7 cellular contexts compared by ENCODE assay signal in genomic region chr12:22334696-22335290, GRCh38.
DNase-seq lines count a peak whose midpoint lies in the region; ATAC-seq and TF ChIP-seq lines count a peak whose summit lies in the region.

Gene ST8SIA1 (minus strand): TSS chr12:22334707. CDS start chr12:22334232, 475 bp downstream.

- TF ChIP-seq CTCF in astrocyte of the spinal cord (IDR thresholded peaks at IDR 0.05; ENCODE audit: low read depth, low read length) = no peak

- no peaks in the 10 kb centered on the region for H3K36me3 Mint-ChIP-seq in T-helper 2 cell treated with Interferon-gamma antibody and Interleukin-4, amounts not matched to agents 5 μg/mL and 100 μg/mL, for 36 hours (ENCODE audit: low read depth)

- peak within 1 kb of the TSS in 20 of 21 experiments; percentile 24 to 91 (median 74) for H3K27ac ChIP-seq in skin epidermis

- H3K4me3 Mint-ChIP-seq in T-helper 2 cell treated with Interferon-gamma antibody and Interleukin-4, amounts not matched to agents 5 μg/mL and 100 μg/mL, for 36 hours = peak within 1 kb of the TSS; percentile 93

- H3K4me3 ChIP-seq in astrocyte of the spinal cord (ENCODE audit: low read depth, low read length) (peak within 1 kb of the TSS; percentile 62), iPS-18c (ENCODE audit: insufficient read depth, low read depth, low read length) (peak within 1 kb of the TSS; percentile 68), skin epidermis (peak within 1 kb of the TSS; percentile 51 to 74 (median 65))

- in situ Hi-C loops in astrocyte of the spinal cord (cut with HindIII; ENCODE audit: low sequenced_read_pairs) = no loop called here

- H3K27ac Mint-ChIP-seq in T-helper 2 cell treated with Interferon-gamma antibody and Interleukin-4, amounts not matched to agents 5 μg/mL and 100 μg/mL, for 36 hours = peak within 1 kb of the TSS; percentile 38

- ATAC-seq in GM19023 (IDR thresholded peaks at IDR 0.05; ENCODE audit: unreplicated experiment) = peak; percentile 11
- ATAC-seq in HG03175 (IDR thresholded peaks at IDR 0.05; ENCODE audit: unreplicated experiment) = peak; percentile 21

- no peaks in the 10 kb centered on the region for H3K9me3 Mint-ChIP-seq in T-helper 2 cell treated with Interferon-gamma antibody and Interleukin-4, amounts not matched to agents 5 μg/mL and 100 μg/mL, for 36 hours

- peak; percentile 16 for DNase-seq in T-helper 2 cell treated with Interferon-gamma antibody and Interleukin-4, amounts not matched to agents 5 μg/mL and 100 μg/mL, for 36 hours (ENCODE audit: low spot score)
- DNase-seq in astrocyte of the spinal cord (ENCODE audit: low read depth, low spot score) = peak; percentile 27
- no peak for DNase-seq in GOT3 (lab: John Stamatoyannopoulos, UW)

- H3K27me3 Mint-ChIP-seq in T-helper 2 cell treated with Interferon-gamma antibody and Interleukin-4, amounts not matched to agents 5 μg/mL and 100 μg/mL, for 36 hours (ENCODE audit: low read depth) = peaks cover 67% of the 10 kb centered on the region

- H3K9me3 ChIP-seq in iPS-18c (ENCODE audit: control insufficient read depth, insufficient read depth, low read length) = no peaks in the 10 kb centered on the region

- peaks cover 13% of the 10 kb centered on the region for H3K4me1 Mint-ChIP-seq in T-helper 2 cell treated with Interferon-gamma antibody and Interleukin-4, amounts not matched to agents 5 μg/mL and 100 μg/mL, for 36 hours (ENCODE audit: low read depth)
